Comparison of ENCODE assay signal across 1 cellular context in the genomic region with DNA sequence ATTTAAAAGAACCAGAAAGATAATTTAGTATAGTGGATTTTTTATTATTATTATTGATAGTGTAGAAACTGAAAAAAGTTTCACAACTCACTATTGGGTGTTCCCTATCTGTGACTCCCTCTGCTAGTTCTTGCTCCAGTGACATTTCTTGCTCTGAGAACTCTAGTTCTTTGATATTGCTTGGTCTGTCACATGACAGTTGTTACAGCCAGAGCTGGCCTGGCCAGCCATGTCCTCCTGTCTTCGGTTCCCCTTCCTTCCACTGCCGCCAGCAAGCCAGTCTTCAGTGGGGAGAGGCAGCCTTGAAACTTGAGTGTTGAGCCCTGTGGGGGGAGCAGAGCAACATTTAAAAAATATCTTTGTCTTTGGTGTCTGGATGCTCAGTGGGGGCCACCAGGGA.
TF ChIP-seq lines count a peak whose summit lies in the region.

No MANE protein-coding gene starts in this region.

TF ChIP-seq in K562, 482 proteins besides CTCF, POLR2A, EP300 and RAD21 (continued from another document):
- TF ChIP-seq, protein P1, sequence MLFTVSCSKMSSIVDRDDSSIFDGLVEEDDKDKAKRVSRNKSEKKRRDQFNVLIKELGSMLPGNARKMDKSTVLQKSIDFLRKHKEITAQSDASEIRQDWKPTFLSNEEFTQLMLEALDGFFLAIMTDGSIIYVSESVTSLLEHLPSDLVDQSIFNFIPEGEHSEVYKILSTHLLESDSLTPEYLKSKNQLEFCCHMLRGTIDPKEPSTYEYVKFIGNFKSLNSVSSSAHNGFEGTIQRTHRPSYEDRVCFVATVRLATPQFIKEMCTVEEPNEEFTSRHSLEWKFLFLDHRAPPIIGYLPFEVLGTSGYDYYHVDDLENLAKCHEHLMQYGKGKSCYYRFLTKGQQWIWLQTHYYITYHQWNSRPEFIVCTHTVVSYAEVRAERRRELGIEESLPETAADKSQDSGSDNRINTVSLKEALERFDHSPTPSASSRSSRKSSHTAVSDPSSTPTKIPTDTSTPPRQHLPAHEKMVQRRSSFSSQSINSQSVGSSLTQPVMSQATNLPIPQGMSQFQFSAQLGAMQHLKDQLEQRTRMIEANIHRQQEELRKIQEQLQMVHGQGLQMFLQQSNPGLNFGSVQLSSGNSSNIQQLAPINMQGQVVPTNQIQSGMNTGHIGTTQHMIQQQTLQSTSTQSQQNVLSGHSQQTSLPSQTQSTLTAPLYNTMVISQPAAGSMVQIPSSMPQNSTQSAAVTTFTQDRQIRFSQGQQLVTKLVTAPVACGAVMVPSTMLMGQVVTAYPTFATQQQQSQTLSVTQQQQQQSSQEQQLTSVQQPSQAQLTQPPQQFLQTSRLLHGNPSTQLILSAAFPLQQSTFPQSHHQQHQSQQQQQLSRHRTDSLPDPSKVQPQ (CRISPR knock-in tag; IDR thresholded peaks at IDR 0.05; ENCODE audit: borderline replicate concordance), result no peak
- TF ChIP-seq HDAC3 (IDR thresholded peaks at IDR 0.05; ENCODE audit: borderline replicate concordance, partially characterized antibody), result no peak
- no peak for TF ChIP-seq FOXK1 (CRISPR knock-in tag; IDR thresholded peaks at IDR 0.05; ENCODE audit: borderline replicate concordance)
- no peak for TF ChIP-seq HDAC2 (IDR thresholded peaks at IDR 0.05)
- TF ChIP-seq, protein P2, sequence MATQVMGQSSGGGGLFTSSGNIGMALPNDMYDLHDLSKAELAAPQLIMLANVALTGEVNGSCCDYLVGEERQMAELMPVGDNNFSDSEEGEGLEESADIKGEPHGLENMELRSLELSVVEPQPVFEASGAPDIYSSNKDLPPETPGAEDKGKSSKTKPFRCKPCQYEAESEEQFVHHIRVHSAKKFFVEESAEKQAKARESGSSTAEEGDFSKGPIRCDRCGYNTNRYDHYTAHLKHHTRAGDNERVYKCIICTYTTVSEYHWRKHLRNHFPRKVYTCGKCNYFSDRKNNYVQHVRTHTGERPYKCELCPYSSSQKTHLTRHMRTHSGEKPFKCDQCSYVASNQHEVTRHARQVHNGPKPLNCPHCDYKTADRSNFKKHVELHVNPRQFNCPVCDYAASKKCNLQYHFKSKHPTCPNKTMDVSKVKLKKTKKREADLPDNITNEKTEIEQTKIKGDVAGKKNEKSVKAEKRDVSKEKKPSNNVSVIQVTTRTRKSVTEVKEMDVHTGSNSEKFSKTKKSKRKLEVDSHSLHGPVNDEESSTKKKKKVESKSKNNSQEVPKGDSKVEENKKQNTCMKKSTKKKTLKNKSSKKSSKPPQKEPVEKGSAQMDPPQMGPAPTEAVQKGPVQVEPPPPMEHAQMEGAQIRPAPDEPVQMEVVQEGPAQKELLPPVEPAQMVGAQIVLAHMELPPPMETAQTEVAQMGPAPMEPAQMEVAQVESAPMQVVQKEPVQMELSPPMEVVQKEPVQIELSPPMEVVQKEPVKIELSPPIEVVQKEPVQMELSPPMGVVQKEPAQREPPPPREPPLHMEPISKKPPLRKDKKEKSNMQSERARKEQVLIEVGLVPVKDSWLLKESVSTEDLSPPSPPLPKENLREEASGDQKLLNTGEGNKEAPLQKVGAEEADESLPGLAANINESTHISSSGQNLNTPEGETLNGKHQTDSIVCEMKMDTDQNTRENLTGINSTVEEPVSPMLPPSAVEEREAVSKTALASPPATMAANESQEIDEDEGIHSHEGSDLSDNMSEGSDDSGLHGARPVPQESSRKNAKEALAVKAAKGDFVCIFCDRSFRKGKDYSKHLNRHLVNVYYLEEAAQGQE (CRISPR knock-in tag; IDR thresholded peaks at IDR 0.05; ENCODE audit: low read depth), result no peak
- TF ChIP-seq DNMT1 (IDR thresholded peaks at IDR 0.05), result no peak
- TF ChIP-seq POLR3G (IDR thresholded peaks at IDR 0.05; ENCODE audit: extremely low read depth, insufficient read length, insufficient replicate concordance), result no peak
- TF ChIP-seq CHD4 (IDR thresholded peaks at IDR 0.05; ENCODE audit: insufficient read depth, insufficient replicate concordance, low read depth, low read length, poor library complexity, severe bottlenecking), result no peak
- TF ChIP-seq GABPB1 (CRISPR knock-in tag; IDR thresholded peaks at IDR 0.05), result no peak
- TF ChIP-seq L3MBTL2 (IDR thresholded peaks at IDR 0.05), result 0 out of 2 replicates have a peak, but pooled peaks have one; percentile 13
- TF ChIP-seq, protein P3, sequence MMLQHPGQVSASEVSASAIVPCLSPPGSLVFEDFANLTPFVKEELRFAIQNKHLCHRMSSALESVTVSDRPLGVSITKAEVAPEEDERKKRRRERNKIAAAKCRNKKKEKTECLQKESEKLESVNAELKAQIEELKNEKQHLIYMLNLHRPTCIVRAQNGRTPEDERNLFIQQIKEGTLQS (IDR thresholded peaks at IDR 0.05), result no peak
- TF ChIP-seq, protein P3 (CRISPR knock-in tag; conservative IDR thresholded peaks at IDR 0.05), result no peak
- peak; percentile 50; the same call in 1 of the 2 replicates for TF ChIP-seq FOXJ2 (tag; IDR thresholded peaks at IDR 0.05)
- TF ChIP-seq ZC3H11A (IDR thresholded peaks at IDR 0.05; ENCODE audit: low read depth, low read length), result no peak
- no peak for TF ChIP-seq ILF3 (IDR thresholded peaks at IDR 0.05; ENCODE audit: borderline replicate concordance)
- TF ChIP-seq, protein P4, sequence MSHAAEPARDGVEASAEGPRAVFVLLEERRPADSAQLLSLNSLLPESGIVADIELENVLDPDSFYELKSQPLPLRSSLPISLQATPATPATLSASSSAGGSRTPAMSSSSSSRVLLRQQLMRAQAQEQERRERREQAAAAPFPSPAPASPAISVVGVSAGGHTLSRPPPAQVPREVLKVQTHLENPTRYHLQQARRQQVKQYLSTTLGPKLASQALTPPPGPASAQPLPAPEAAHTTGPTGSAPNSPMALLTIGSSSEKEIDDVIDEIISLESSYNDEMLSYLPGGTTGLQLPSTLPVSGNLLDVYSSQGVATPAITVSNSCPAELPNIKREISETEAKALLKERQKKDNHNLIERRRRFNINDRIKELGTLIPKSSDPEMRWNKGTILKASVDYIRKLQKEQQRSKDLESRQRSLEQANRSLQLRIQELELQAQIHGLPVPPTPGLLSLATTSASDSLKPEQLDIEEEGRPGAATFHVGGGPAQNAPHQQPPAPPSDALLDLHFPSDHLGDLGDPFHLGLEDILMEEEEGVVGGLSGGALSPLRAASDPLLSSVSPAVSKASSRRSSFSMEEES (CRISPR knock-in tag; IDR thresholded peaks at IDR 0.05), result peak; percentile 88
- peak; percentile 59; the same call in 1 of the 2 replicates for TF ChIP-seq RAD51 (IDR thresholded peaks at IDR 0.05; ENCODE audit: borderline replicate concordance, low read depth)
- no peak for TF ChIP-seq THRAP3 (IDR thresholded peaks at IDR 0.05; ENCODE audit: borderline replicate concordance)
- TF ChIP-seq POLR3A (IDR thresholded peaks at IDR 0.05; ENCODE audit: borderline replicate concordance, extremely low read depth, insufficient read depth, insufficient read length), result no peak
- no peak for TF ChIP-seq ZKSCAN3 (CRISPR knock-in tag; IDR thresholded peaks at IDR 0.05)
